Comparison of ENCODE assay signal across 19 cellular contexts in the genomic region with DNA sequence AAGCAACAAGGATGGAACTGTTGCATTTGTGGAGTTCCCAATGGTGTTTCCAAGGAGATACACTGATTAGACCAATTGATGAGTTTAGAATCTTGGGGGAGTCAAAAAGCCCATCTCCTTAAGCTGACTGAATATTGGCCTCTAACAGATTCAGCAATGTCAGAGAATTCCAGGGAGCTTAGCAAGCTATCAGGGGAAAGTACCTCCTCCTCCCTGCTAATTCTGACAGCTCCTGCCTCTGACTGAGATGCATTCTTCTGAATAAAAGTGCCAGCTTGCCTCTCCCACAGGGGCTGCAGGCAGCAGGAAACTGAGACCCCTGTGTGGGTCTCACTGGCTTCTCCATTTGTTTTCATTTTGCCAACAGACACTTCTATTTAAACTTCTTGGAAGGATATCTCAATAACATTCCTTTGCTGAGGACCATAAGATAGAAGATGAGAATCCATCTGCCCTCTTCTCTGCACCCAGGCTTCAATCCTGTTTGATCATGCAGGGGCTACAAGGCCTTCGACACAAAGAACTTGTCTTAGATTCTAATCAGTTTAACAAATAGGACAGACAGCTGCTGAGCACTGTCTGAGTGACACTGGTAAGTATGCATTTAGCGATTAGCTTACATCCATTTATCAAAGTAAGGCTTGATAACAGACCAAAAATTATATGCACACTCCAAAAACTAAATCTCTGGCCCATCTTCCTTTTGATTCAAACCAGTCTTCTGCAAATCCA.
DNase-seq lines count a peak whose midpoint lies in the region; ATAC-seq and TF ChIP-seq lines count a peak whose summit lies in the region.
"Had no signal": no experiment of that assay in that cellular context is flagged by ENCODE, and none has a peak within 500 bp of the region (broad histone marks: within the 10 kb centered on the region; RNA-seq: fewer than 3 reads in every experiment).

No MANE protein-coding gene starts in this region.

- POLR2A ChIA-PET in AG04449 (lab: Yijun Ruan, JAX): no interaction called here

- H3K36me3 ChIP-seq in ectodermal cell (ENCODE audit: control insufficient read depth, insufficient read depth, low read length): no peaks in the 10 kb centered on the region
- H3K36me3 ChIP-seq: gastroesophageal sphincter had no signal

- DNase-seq in AG04449 (ENCODE audit: low read depth, low spot score): peak; percentile 21
- peak; percentile 79 for DNase-seq in NCI-H82 treated with DMSO at 0.1 percent for 48 hours (lab: John Stamatoyannopoulos, UW; ENCODE audit: unreplicated experiment)
- DNase-seq in islet precursor cell: peak; percentile 60
- no peak for DNase-seq in GDM1 (lab: John Stamatoyannopoulos, UW)
- no peak for DNase-seq in medulla oblongata (ENCODE audit: extremely low spot score)
- DNase-seq: activated B cell treated with CpG ODN at 0.5 μM for 24 hours; activated T-cell treated with anti-CD3 and anti-CD28 coated beads, Interleukin-2, amount 50 U/mL, for 72 hours; body of pancreas; C1 segment of cervical spinal cord; GF-D8; MM.1S; NCI-H774 had no signal

- no peak for ATAC-seq in GM21786 (IDR thresholded peaks at IDR 0.05; ENCODE audit: unreplicated experiment)
- no peak for ATAC-seq in HG03571 (IDR thresholded peaks at IDR 0.05; ENCODE audit: unreplicated experiment)
- ATAC-seq: activated T-cell treated with anti-CD3 and anti-CD28 coated beads, Interleukin-2, amount 50 U/mL, for 72 hours; body of pancreas; gastroesophageal sphincter had no signal

- H3K27me3 ChIP-seq in ectodermal cell (ENCODE audit: control insufficient read depth, insufficient read depth, low read length, poor library complexity, severe bottlenecking): no peaks in the 10 kb centered on the region
- H3K27me3 ChIP-seq: body of pancreas had no signal

- peaks cover 33% of the 10 kb centered on the region for H3K4me1 ChIP-seq in ectodermal cell (ENCODE audit: control insufficient read depth, insufficient read depth, low read length)
- H3K4me1 ChIP-seq: body of pancreas, gastroesophageal sphincter, parathyroid adenoma had no signal

- peak overlapping the region; percentile 73 for H3K27ac ChIP-seq in ectodermal cell (ENCODE audit: insufficient read depth, low read depth, low read length, poor library complexity, severe bottlenecking)
- H3K27ac ChIP-seq: body of pancreas, epithelial cell of prostate, gastroesophageal sphincter, parathyroid adenoma, SK-N-MC had no signal

- WGBS in ectodermal cell, 2 experiments: 58% methylated on average over 2 of the region's 2 CpGs

- no peak overlapping the region for H3K4me3 ChIP-seq in AG04449 (ENCODE audit: low read depth, low read length)
- no peak overlapping the region for H3K4me3 ChIP-seq in ectodermal cell (ENCODE audit: insufficient read depth, low read depth, low read length)
- H3K4me3 ChIP-seq: body of pancreas, gastroesophageal sphincter, SK-N-MC had no signal

- no peaks in the 10 kb centered on the region for H3K9me3 ChIP-seq in ectodermal cell (ENCODE audit: control insufficient read depth, low read length)
- H3K9me3 ChIP-seq: body of pancreas, gastroesophageal sphincter had no signal

- CTCF ChIA-PET in AG04449 (lab: Yijun Ruan, JAX): interaction anchor here (0.8 kb wide), 1 partner anchor 114 kb away, joined by 3 read pairs; no protein-coding TSS in a partner anchor

- TF ChIP-seq CTCF in AG04449 (IDR thresholded peaks at IDR 0.05; ENCODE audit: insufficient read depth, low read length, missing control alignments): no peak

Comparison
In these comparisons a context has a peak if more than half of its experiments do, and no peak if none do; other contexts are left out.
1. DNase-seq: peak in AG04449 (single experiment), NCI-H82 treated with DMSO at 0.1 percent for 48 hours (single experiment) and islet precursor cell (single experiment); none in GDM1 (single experiment) and medulla oblongata (single experiment).